Comparison of ENCODE assay signal across 16 cellular contexts in the genomic region with DNA sequence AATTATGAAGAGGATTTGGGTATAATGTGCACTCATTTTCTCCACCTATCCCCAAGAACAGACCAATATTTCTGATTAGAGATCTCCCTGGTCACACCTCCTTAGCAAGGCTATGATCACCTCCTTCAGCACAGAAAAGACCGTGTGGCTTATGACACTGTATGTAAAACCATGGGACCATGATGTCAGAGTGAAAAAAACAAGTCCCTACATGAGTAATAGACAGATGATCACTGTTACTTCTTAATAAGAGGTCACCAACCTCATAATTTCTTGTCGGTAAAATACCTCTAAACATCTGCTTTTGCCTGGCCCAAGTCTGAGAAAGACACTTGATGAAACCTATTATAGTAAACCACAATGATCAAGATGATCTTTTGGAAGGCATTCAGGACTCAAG.
A peak's percentile ranks its signal among the peaks of the same experiment; 100 is the strongest.
DNase-seq lines count a peak whose midpoint lies in the region; TF ChIP-seq lines count a peak whose summit lies in the region.
"Had no signal": no experiment of that assay in that cellular context is flagged by ENCODE, and none has a peak within 500 bp of the region (broad histone marks: within the 10 kb centered on the region; RNA-seq: fewer than 3 reads in every experiment).

No MANE protein-coding gene starts in this region.

- peak overlapping the region; percentile 92 for H3K4me3 Mint-ChIP-seq in neural crest cell
- no peak overlapping the region for H3K4me3 Mint-ChIP-seq in activated naive CD4-positive, alpha-beta T cell treated with anti-CD3 and anti-CD28 coated beads for 36 hours

- H3K27me3 ChIP-seq in spleen (replicated peaks in 1 of 7) (peaks cover 0 to 61% (median 23%) of the 10 kb centered on the region in 7 donors), dorsolateral prefrontal cortex (peaks cover 0 to 100% (median 68%) of the 10 kb centered on the region in 45 donors)

- peaks cover 59% of the 10 kb centered on the region for H3K4me1 Mint-ChIP-seq in neural crest cell
- peaks cover 5% of the 10 kb centered on the region for H3K4me1 Mint-ChIP-seq in activated naive CD4-positive, alpha-beta T cell treated with anti-CD3 and anti-CD28 coated beads for 36 hours (ENCODE audit: low read depth)

- H3K4me3 ChIP-seq in spleen (no peak overlapping the region), dorsolateral prefrontal cortex (no peak overlapping the region)
- H3K4me3 ChIP-seq: HAP-1 had no signal

- WGBS in spleen, 5 donors, result 39 to 80% (median 68%) methylated on average over 2 of the region's 2 CpGs

- H3K36me3 Mint-ChIP-seq in neural crest cell (ENCODE audit: low read depth), result peaks cover 20% of the 10 kb centered on the region
- no peaks in the 10 kb centered on the region for H3K36me3 Mint-ChIP-seq in activated naive CD4-positive, alpha-beta T cell treated with anti-CD3 and anti-CD28 coated beads for 36 hours (ENCODE audit: low read depth)

- peaks cover 0 to 23% (median 9%) of the 10 kb centered on the region in 6 donors for H3K4me1 ChIP-seq in spleen
- H3K4me1 ChIP-seq: HAP-1 had no signal

- intact Hi-C loops in activated naive CD4-positive, alpha-beta T cell treated with anti-CD3 and anti-CD28 coated beads for 36 hours (cut with micrococcal nuclease), result no loop called here
- intact Hi-C loops in spleen (cut with DNase I; ENCODE audit: low total_unique reads) (no loop called here), dorsolateral prefrontal cortex (cut with DNase I) (no loop called here)

- H3K27me3 Mint-ChIP-seq in neural crest cell (ENCODE audit: low read depth), result peaks cover 15% of the 10 kb centered on the region
- peaks cover 45% of the 10 kb centered on the region for H3K27me3 Mint-ChIP-seq in activated naive CD4-positive, alpha-beta T cell treated with anti-CD3 and anti-CD28 coated beads for 36 hours (ENCODE audit: low read depth)

- H3K27ac Mint-ChIP-seq in neural crest cell (ENCODE audit: unreplicated experiment), result peak overlapping the region; percentile 20
- no peak overlapping the region for H3K27ac Mint-ChIP-seq in activated naive CD4-positive, alpha-beta T cell treated with anti-CD3 and anti-CD28 coated beads for 36 hours

- DNase-seq in DMS53 (lab: John Stamatoyannopoulos, UW), result peak; percentile 47
- DNase-seq in DMS53 treated with DMSO at 0.1 percent for 48 hours (lab: John Stamatoyannopoulos, UW; ENCODE audit: unreplicated experiment), result no peak
- DNase-seq in neural crest cell (ENCODE audit: low read depth, low spot score), result no peak
- DNase-seq in activated naive CD4-positive, alpha-beta T cell treated with anti-CD3 and anti-CD28 coated beads for 36 hours, result no peak
- DNase-seq in spleen, result no peak
- no peak for DNase-seq in dorsolateral prefrontal cortex
- no peak for DNase-seq in activated naive CD4-positive, alpha-beta T cell treated with anti-CD3 and anti-CD28 coated beads, Interleukin-2, amount 50 U/mL, for 16 hours
- DNase-seq: 8988T, COR-L47, DMS 273 treated with DMSO at 0.1 percent for 48 hours, MV-4-11, NCI-H1694 treated with DMSO at 0.1 percent for 48 hours, NCI-H526, SW 1271 had no signal

- peaks cover 5% of the 10 kb centered on the region for H3K9me3 Mint-ChIP-seq in neural crest cell
- H3K9me3 Mint-ChIP-seq in activated naive CD4-positive, alpha-beta T cell treated with anti-CD3 and anti-CD28 coated beads for 36 hours, result no peaks in the 10 kb centered on the region

- no peaks in the 10 kb centered on the region for H3K36me3 ChIP-seq in spleen
- H3K36me3 ChIP-seq: HAP-1 had no signal

- TF ChIP-seq POLR2A in spleen (IDR thresholded peaks at IDR 0.05), result no peak

- H3K27ac ChIP-seq in VCaP (peak overlapping the region; percentile 89), spleen (no peak overlapping the region), dorsolateral prefrontal cortex (no peak overlapping the region)

- TF ChIP-seq CTCF in VCaP (conservative IDR thresholded peaks at IDR 0.05) (no peak), neural crest cell (conservative IDR thresholded peaks at IDR 0.05) (no peak), spleen (IDR thresholded peaks at IDR 0.05 in 8 of 11, conservative IDR thresholded peaks at IDR 0.05 in 3 of 11) (no peak), dorsolateral prefrontal cortex (IDR thresholded peaks at IDR 0.05 in 54 of 56, conservative IDR thresholded peaks at IDR 0.05 in 2 of 56; ENCODE audit: low read depth in 1 of 56, partially characterized antibody in 56 of 56) (no peak)

- CTCF ChIA-PET in activated naive CD4-positive, alpha-beta T cell treated with anti-CD3 and anti-CD28 coated beads for 36 hours (lab: Charles Lee), result interaction anchor here (0.6 to 0.8 kb wide), 2 partner anchors 11 to 766 kb away, joined by 3 read pairs; no protein-coding TSS in a partner anchor

- no peaks in the 10 kb centered on the region for H3K9me3 ChIP-seq in spleen
- H3K9me3 ChIP-seq: HAP-1 had no signal
